11 cellular contexts compared by ENCODE assay signal in genomic region chr10:29687411-29688160, GRCh38. TPM values are rescaled to one million over a fixed set of nuclear protein-coding genes. Genes with fewer than 3 reads are reported as not detected.
DNase-seq lines count a peak whose midpoint lies in the region; ATAC-seq and TF ChIP-seq lines count a peak whose summit lies in the region.
"Had no signal": no experiment of that assay in that cellular context is flagged by ENCODE, and none has a peak within 500 bp of the region (broad histone marks: within the 10 kb centered on the region; RNA-seq: fewer than 3 reads in every experiment).

No MANE protein-coding gene starts in this region.

- H3K4me1 ChIP-seq in esophagus squamous epithelium: peaks cover 10 to 86% (median 31%) of the 10 kb centered on the region in 3 donors
- peaks cover 14% of the 10 kb centered on the region for H3K4me1 ChIP-seq in neural progenitor cell

- no peak overlapping the region for H3K4me3 ChIP-seq in esophagus squamous epithelium
- no peak overlapping the region for H3K4me3 ChIP-seq in neural progenitor cell
- H3K4me3 ChIP-seq: colonic mucosa had no signal

- H3K9me3 ChIP-seq in esophagus squamous epithelium (no peaks in the 10 kb centered on the region), neural progenitor cell (ENCODE audit: low read depth) (no peaks in the 10 kb centered on the region)
- H3K9me3 ChIP-seq: colonic mucosa had no signal

- H2AFZ ChIP-seq in neural progenitor cell (replicated peaks): no peak overlapping the region

- H3F3A ChIP-seq in neural progenitor cell (ENCODE audit: low read depth): peaks cover 17% of the 10 kb centered on the region

- peaks cover 26% of the 10 kb centered on the region for H3K79me2 ChIP-seq in neural progenitor cell (ENCODE audit: low read depth)

- POLR2A ChIA-PET in activated CD8-positive, alpha-beta T cell treated with anti-CD3 and anti-CD28 coated beads for 36 hours (lab: Charles Lee): no interaction called here

- H3K4me3 Mint-ChIP-seq in CD14-positive monocyte (peak overlapping the region; percentile 62 to 82), neural progenitor cell (peak overlapping the region; percentile 59)
- H3K4me3 Mint-ChIP-seq in activated CD8-positive, alpha-beta T cell treated with anti-CD3 and anti-CD28 coated beads for 36 hours: no peak overlapping the region

- H3K4me2 ChIP-seq in neural progenitor cell: peak overlapping the region; percentile 11

- DNase-seq in CD14-positive monocyte (ENCODE audit: low spot score): no peak
- peak; percentile 49 for DNase-seq in NOMO-1 treated with dmso at 0.1 percent for 144 hours (lab: John Stamatoyannopoulos, UW; ENCODE audit: unreplicated experiment)
- no peak for DNase-seq in esophagus squamous epithelium (lab: John Stamatoyannopoulos, UW)
- no peak for DNase-seq in neural progenitor cell (ENCODE audit: low spot score)
- no peak for DNase-seq in activated CD8-positive, alpha-beta T cell treated with anti-CD3 and anti-CD28 coated beads for 36 hours
- DNase-seq: colonic mucosa, RPMI8226 had no signal

- 78 to 81% methylated on average over 10 of the region's 10 CpGs for WGBS in esophagus squamous epithelium, 2 donors

- peaks cover 0 to 1% (median 0%) of the 10 kb centered on the region in 3 donors for H3K27me3 Mint-ChIP-seq in CD14-positive monocyte (ENCODE audit: low read depth in 3 of 3)
- H3K27me3 Mint-ChIP-seq in neural progenitor cell (ENCODE audit: insufficient read depth, low read depth): no peaks in the 10 kb centered on the region
- no peaks in the 10 kb centered on the region for H3K27me3 Mint-ChIP-seq in activated CD8-positive, alpha-beta T cell treated with anti-CD3 and anti-CD28 coated beads for 36 hours

- H3K4me1 Mint-ChIP-seq in CD14-positive monocyte: peaks cover 63% of the 10 kb centered on the region
- peaks cover 37% of the 10 kb centered on the region for H3K4me1 Mint-ChIP-seq in neural progenitor cell
- H3K4me1 Mint-ChIP-seq in activated CD8-positive, alpha-beta T cell treated with anti-CD3 and anti-CD28 coated beads for 36 hours (ENCODE audit: low read depth): peaks cover 39% of the 10 kb centered on the region

- TF ChIP-seq POLR2A in esophagus squamous epithelium (IDR thresholded peaks at IDR 0.05): no peak

- CTCF ChIA-PET in activated CD8-positive, alpha-beta T cell treated with anti-CD3 and anti-CD28 coated beads for 36 hours (lab: Charles Lee): interaction anchor here (1.2 kb wide), 1 partner anchor 48 kb away, joined by 5 read pairs; no protein-coding TSS in a partner anchor

- H3K27ac ChIP-seq in esophagus squamous epithelium (peak overlapping the region in 3 of 4 donors; percentile 12 to 52 (median 26)), neural progenitor cell (no peak overlapping the region)
- H3K27ac ChIP-seq: C4-2B, colonic mucosa had no signal

- H3K9ac ChIP-seq in neural progenitor cell: no peak overlapping the region

- H3K9me3 Mint-ChIP-seq in CD14-positive monocyte (peaks cover 0 to 5% (median 0%) of the 10 kb centered on the region in 7 donors), neural progenitor cell (peaks cover 4% of the 10 kb centered on the region)
- peaks cover 10% of the 10 kb centered on the region for H3K9me3 Mint-ChIP-seq in activated CD8-positive, alpha-beta T cell treated with anti-CD3 and anti-CD28 coated beads for 36 hours

- H4K20me1 ChIP-seq in neural progenitor cell (ENCODE audit: low read depth): peaks cover 27% of the 10 kb centered on the region

- H3K27ac Mint-ChIP-seq in CD14-positive monocyte (peak overlapping the region; percentile 93 to 99 (median 96)), neural progenitor cell (no peak overlapping the region)
- no peak overlapping the region for H3K27ac Mint-ChIP-seq in activated CD8-positive, alpha-beta T cell treated with anti-CD3 and anti-CD28 coated beads for 36 hours

- H3K36me3 Mint-ChIP-seq in CD14-positive monocyte (peaks cover 29 to 31% of the 10 kb centered on the region in 2 donors), neural progenitor cell (peaks cover 36% of the 10 kb centered on the region)
- peaks cover 27% of the 10 kb centered on the region for H3K36me3 Mint-ChIP-seq in activated CD8-positive, alpha-beta T cell treated with anti-CD3 and anti-CD28 coated beads for 36 hours (ENCODE audit: low read depth)

- H3K27me3 ChIP-seq in esophagus squamous epithelium (no peaks in the 10 kb centered on the region), neural progenitor cell (no peaks in the 10 kb centered on the region)
- H3K27me3 ChIP-seq: colonic mucosa had no signal

- no peak for ATAC-seq in activated CD8-positive, alpha-beta T cell treated with anti-CD3 and anti-CD28 coated beads for 36 hours
- ATAC-seq in HG03039 (IDR thresholded peaks at IDR 0.05; ENCODE audit: unreplicated experiment) (no peak), GM21825 (IDR thresholded peaks at IDR 0.05; ENCODE audit: unreplicated experiment) (no peak), GM18907 (IDR thresholded peaks at IDR 0.05; ENCODE audit: unreplicated experiment) (no peak)

- intact Hi-C loops in CD14-positive monocyte (cut with micrococcal nuclease): loop anchor here (10.0 kb wide), 2 partner anchors 47 to 53 kb away; partner anchors contain the start of gene SVIL (in 2 of the 2)
- intact Hi-C loops in esophagus squamous epithelium (cut with DNase I): no loop called here
- intact Hi-C loops in activated CD8-positive, alpha-beta T cell treated with anti-CD3 and anti-CD28 coated beads for 36 hours (cut with micrococcal nuclease): no loop called here

- H3K36me3 ChIP-seq in esophagus squamous epithelium (peaks cover 0 to 36% (median 0%) of the 10 kb centered on the region in 3 donors), neural progenitor cell (no peaks in the 10 kb centered on the region)
- H3K36me3 ChIP-seq: colonic mucosa had no signal

- TF ChIP-seq CTCF in CD14-positive monocyte (IDR thresholded peaks at IDR 0.05): no peak
- no peak for TF ChIP-seq CTCF in esophagus squamous epithelium (IDR thresholded peaks at IDR 0.05)
- no peak for TF ChIP-seq CTCF in neural progenitor cell (IDR thresholded peaks at IDR 0.05)
- no peak for TF ChIP-seq CTCF in activated CD8-positive, alpha-beta T cell treated with anti-CD3 and anti-CD28 coated beads for 36 hours (IDR thresholded peaks at IDR 0.05)

RNA-seq across cellular contexts. Expression of gene SVIL, which starts 52.8 kb away (rescaled TPM):
- 1 to 10 TPM; 2.1 to 5.8 TPM for polyA plus RNA-seq in CD14-positive monocyte
- 100 to 1,000 TPM in 2 of 4 donors, 10 to 100 TPM in 2; 71.1 to 227 (median 147) TPM for total RNA-seq in esophagus squamous epithelium
- 21.6 and 25.1 TPM in 2 replicates for total RNA-seq in neural progenitor cell (ENCODE audit: low replicate concordance)
- 1 to 10 TPM; 7.9 to 8.9 TPM for total RNA-seq in activated CD8-positive, alpha-beta T cell treated with anti-CD3 and anti-CD28 coated beads for 36 hours

Comparison
In these comparisons a context has a peak if more than half of its experiments do, and no peak if none do; other contexts are left out.
1. H3K27ac Mint-ChIP-seq: peak in CD14-positive monocyte (7 of 7); none in neural progenitor cell (single experiment) and activated CD8-positive, alpha-beta T cell treated with anti-CD3 and anti-CD28 coated beads for 36 hours (single experiment).
2. intact Hi-C loops: an anchor here in CD14-positive monocyte (10.0 kb wide); none called in esophagus squamous epithelium and activated CD8-positive, alpha-beta T cell treated with anti-CD3 and anti-CD28 coated beads for 36 hours.